In genomic region chr16:74936902-74937560, GRCh38 we compare ENCODE assay signal across 8 cellular contexts. TPM values are rescaled to one million over a fixed set of nuclear protein-coding genes. Genes with fewer than 3 reads are reported as not detected.
DNase-seq lines count a peak whose midpoint lies in the region; ATAC-seq, FAIRE-seq and TF ChIP-seq lines count a peak whose summit lies in the region.

No MANE protein-coding gene starts in this region.

- H3K9me3 ChIP-seq in fibroblast of lung (ENCODE audit: control insufficient read depth, insufficient read depth, low read depth, low read length): no peaks in the 10 kb centered on the region

- no peaks in the 10 kb centered on the region for H4K20me1 ChIP-seq in fibroblast of lung (ENCODE audit: control insufficient read depth, extremely low read depth, insufficient read depth, low read length)

- H2AFZ ChIP-seq in fibroblast of lung (ENCODE audit: low read length): no peak overlapping the region

- H3K9ac ChIP-seq in fibroblast of lung (ENCODE audit: insufficient read depth, low read length): no peak overlapping the region

- peak; percentile 90 for ATAC-seq in GM21619 (IDR thresholded peaks at IDR 0.05; ENCODE audit: unreplicated experiment)

- H3K79me2 ChIP-seq in fibroblast of lung (ENCODE audit: control insufficient read depth, insufficient read depth, low read length): no peaks in the 10 kb centered on the region

- H3K4me1 ChIP-seq in fibroblast of lung (ENCODE audit: control insufficient read depth, extremely low read depth, insufficient read depth, low read length): no peaks in the 10 kb centered on the region

- no peak overlapping the region for H3K4me3 ChIP-seq in fibroblast of lung (replicated peaks in 1 of 4; ENCODE audit: control extremely low read depth in 1 of 4, insufficient read depth in 1 of 4, low read depth in 3 of 4, low read length in 4 of 4)

- TF ChIP-seq POLR2A in GM12891 (IDR thresholded peaks at IDR 0.05; ENCODE audit: low read depth, low read length): no peak

- no peak overlapping the region for H3K4me2 ChIP-seq in fibroblast of lung (ENCODE audit: extremely low read depth, insufficient read depth, low read length)

- no peaks in the 10 kb centered on the region for H3K36me3 ChIP-seq in fibroblast of lung (ENCODE audit: control insufficient read depth, insufficient read depth, low read length)

- FAIRE-seq in GM12891 (lab: Jason Lieb, UNC): no peak

- H3K27me3 ChIP-seq in fibroblast of lung (ENCODE audit: control insufficient read depth, insufficient read depth, low read length): no peaks in the 10 kb centered on the region

- DNase-seq in GM12891 (ENCODE audit: insufficient read length, low spot score) (peak; percentile 23), KG1 (lab: John Stamatoyannopoulos, UW) (peak; percentile 20), fibroblast of lung (ENCODE audit: low read depth in 2 of 2) (peak; percentile 70 to 96), cortex of kidney (lab: John Stamatoyannopoulos, UW) (no peak), NCI-H1930 (lab: John Stamatoyannopoulos, UW) (no peak), DMS79 treated with DMSO at 0.1 percent for 48 hours (lab: John Stamatoyannopoulos, UW) (no peak), NCI-H1105 treated with DMSO at 0.1 percent for 48 hours (lab: John Stamatoyannopoulos, UW) (no peak)

- peak in 1 of 2 donors; percentile 8 for TF ChIP-seq CTCF in fibroblast of lung (conservative IDR thresholded peaks at IDR 0.05 in 1 of 2, IDR thresholded peaks at IDR 0.05 in 1 of 2; ENCODE audit: low read depth in 1 of 2, low read length in 2 of 2)

- peak overlapping the region; percentile 56 for H3K27ac ChIP-seq in fibroblast of lung (ENCODE audit: insufficient read depth, low read length)

TF ChIP-seq in GM12891, 5 proteins besides CTCF, POLR2A, EP300 and RAD21:
- TF ChIP-seq TAF1 (IDR thresholded peaks at IDR 0.05; ENCODE audit: low read depth, low read length) (no peak), SPI1 (IDR thresholded peaks at IDR 0.05; ENCODE audit: low read depth, low read length) (peak; percentile 54; the same call in 1 of the 2 replicates)

RNA-seq across cellular contexts. Expression of gene WDR59, which starts 47.9 kb away (rescaled TPM):
- polyA plus RNA-seq in GM12891 (2012; ENCODE audit: low read depth, missing spikeins): 39.6 TPM
- 14.9 and 16.0 TPM in 2 replicates for total RNA-seq in fibroblast of lung
- 30.2 and 33.7 TPM in 2 replicates for polyA plus RNA-seq in fibroblast of lung
- 18.0 and 19.2 TPM in 2 replicates for polyA plus RNA-seq in fibroblast of lung (2012)
- polyA minus RNA-seq in fibroblast of lung (ENCODE audit: low replicate concordance): 75.2 and 88.5 TPM in 2 replicates

Comparison
In these comparisons a context has a peak if more than half of its experiments do, and no peak if none do; other contexts are left out.
1. DNase-seq: peak in GM12891 (single experiment), KG1 (single experiment) and fibroblast of lung (2 of 2); none in cortex of kidney (single experiment), NCI-H1930 (0 of 2), DMS79 treated with DMSO at 0.1 percent for 48 hours (single experiment) and NCI-H1105 treated with DMSO at 0.1 percent for 48 hours (single experiment).